ENCODE assay signal across 8 cellular contexts in the genomic region with DNA sequence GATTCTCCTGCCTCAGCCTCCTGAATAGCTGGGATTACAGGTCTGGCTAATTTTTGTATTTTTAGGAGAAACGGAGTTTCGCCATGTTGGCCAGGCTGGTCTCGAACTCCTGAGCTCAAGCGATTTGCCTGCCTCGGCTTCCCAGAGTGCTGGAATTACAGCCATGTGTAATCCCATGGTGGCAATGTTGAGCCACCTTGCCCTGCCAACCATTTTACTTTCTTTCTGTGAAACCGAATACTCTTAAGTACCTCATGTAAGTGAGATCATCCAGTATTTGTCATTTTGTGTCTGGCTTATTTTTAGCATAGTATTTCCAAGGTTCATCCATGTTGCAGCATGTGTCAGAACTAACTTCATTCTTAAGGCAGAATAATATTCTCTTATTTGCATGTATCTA. TPM values are rescaled to one million over a fixed set of nuclear protein-coding genes. Genes with fewer than 3 reads are reported as not detected.
DNase-seq lines count a peak whose midpoint lies in the region; ATAC-seq, FAIRE-seq and TF ChIP-seq lines count a peak whose summit lies in the region.

No MANE protein-coding gene starts in this region.

- POLR2A ChIA-PET in activated CD4-positive, alpha-beta T cell treated with anti-CD3 and anti-CD28 coated beads, Interleukin-2, amount 10 ng/mL, durations not matched to agents 7 days and 5 days (lab: Charles Lee) = no interaction called here
- POLR2A ChIA-PET in activated CD8-positive, alpha-beta T cell treated with anti-CD3 and anti-CD28 coated beads, Interleukin-2, amount 10 ng/mL, durations not matched to agents 7 days and 5 days (lab: Charles Lee) = no interaction called here

- H3K4me1 Mint-ChIP-seq in activated CD4-positive, alpha-beta T cell treated with anti-CD3 and anti-CD28 coated beads, Interleukin-2, amount 10 ng/mL, durations not matched to agents 7 days and 5 days = peaks cover 88% of the 10 kb centered on the region
- H3K4me1 Mint-ChIP-seq in activated CD8-positive, alpha-beta T cell treated with anti-CD3 and anti-CD28 coated beads, Interleukin-2, amount 10 ng/mL, durations not matched to agents 7 days and 5 days (ENCODE audit: low read depth) = peaks cover 91% of the 10 kb centered on the region

- no peak for FAIRE-seq in keratinocyte (lab: Jason Lieb, UNC)

- peak overlapping the region; percentile 53 for H3K9ac ChIP-seq in keratinocyte (ENCODE audit: control insufficient read depth, extremely low read depth, insufficient read depth, low read length)

- no peak overlapping the region for H2AFZ ChIP-seq in keratinocyte (ENCODE audit: control insufficient read depth, low read length)

- 86 to 88% methylated on average over 6 of the region's 6 CpGs for WGBS in thyroid gland, 2 donors

- peak overlapping the region; percentile 76 for H3K27ac Mint-ChIP-seq in activated CD4-positive, alpha-beta T cell treated with anti-CD3 and anti-CD28 coated beads, Interleukin-2, amount 10 ng/mL, durations not matched to agents 7 days and 5 days
- H3K27ac Mint-ChIP-seq in activated CD8-positive, alpha-beta T cell treated with anti-CD3 and anti-CD28 coated beads, Interleukin-2, amount 10 ng/mL, durations not matched to agents 7 days and 5 days = peak overlapping the region; percentile 44

- H3K9me1 ChIP-seq in keratinocyte (ENCODE audit: control insufficient read depth, extremely low read depth, insufficient read depth, low read length) = peaks cover 8% of the 10 kb centered on the region

- ATAC-seq in activated CD8-positive, alpha-beta T cell treated with anti-CD3 and anti-CD28 coated beads, Interleukin-2, amount 10 ng/mL, durations not matched to agents 7 days and 5 days = no peak

- CTCF ChIA-PET in activated CD4-positive, alpha-beta T cell treated with anti-CD3 and anti-CD28 coated beads, Interleukin-2, amount 10 ng/mL, durations not matched to agents 7 days and 5 days (lab: Charles Lee) = interaction anchor here (0.8 kb wide), 1 partner anchor 161 kb away, joined by 3 read pairs; no protein-coding TSS in a partner anchor
- CTCF ChIA-PET in activated CD8-positive, alpha-beta T cell treated with anti-CD3 and anti-CD28 coated beads, Interleukin-2, amount 10 ng/mL, durations not matched to agents 7 days and 5 days (lab: Charles Lee) = interaction anchor here (1.2 kb wide), 1 partner anchor 52 kb away, joined by 5 read pairs; no protein-coding TSS in a partner anchor

- H3K4me3 ChIP-seq in keratinocyte (ENCODE audit: control insufficient read depth in 2 of 3, extremely low read depth in 1 of 3, insufficient read depth in 2 of 3, low read depth in 1 of 3, low read length in 3 of 3) (peak overlapping the region in 1 of 3 experiments; percentile 29), thyroid gland (replicated peaks in 1 of 3) (no peak overlapping the region)
- no peak overlapping the region for H3K4me3 ChIP-seq in effector memory CD4-positive, alpha-beta T cell (ENCODE audit: insufficient read depth, low read depth, low read length, poor library complexity, severe bottlenecking)

- H3K79me2 ChIP-seq in keratinocyte (ENCODE audit: control insufficient read depth, insufficient read depth, low read length) = peaks cover 98% of the 10 kb centered on the region

- TF ChIP-seq CTCF in keratinocyte (optimal IDR thresholded peaks at IDR 0.05 in 1 of 3, IDR thresholded peaks at IDR 0.05 in 1 of 3, conservative IDR thresholded peaks at IDR 0.05 in 1 of 3; ENCODE audit: extremely low read depth in 1 of 3, insufficient read depth in 2 of 3, low read length in 3 of 3) (no peak), thyroid gland (IDR thresholded peaks at IDR 0.05) (no peak)

- H3K27ac ChIP-seq in keratinocyte (ENCODE audit: control insufficient read depth, insufficient read depth, low read length) = peak overlapping the region; percentile 70
- H3K27ac ChIP-seq in thyroid gland = peak overlapping the region in 2 of 3 donors; percentile 13 to 66
- no peak overlapping the region for H3K27ac ChIP-seq in effector memory CD4-positive, alpha-beta T cell (ENCODE audit: insufficient read depth, low read length, poor library complexity, severe bottlenecking)

- H3K27me3 ChIP-seq in keratinocyte (ENCODE audit: control insufficient read depth, extremely low read depth, insufficient read depth, low read length) (no peaks in the 10 kb centered on the region), thyroid gland (no peaks in the 10 kb centered on the region)
- no peaks in the 10 kb centered on the region for H3K27me3 ChIP-seq in effector memory CD4-positive, alpha-beta T cell (replicated peaks; ENCODE audit: control insufficient read depth, insufficient read depth, low read length, poor library complexity, severe bottlenecking)

- H3K27me3 Mint-ChIP-seq in activated CD4-positive, alpha-beta T cell treated with anti-CD3 and anti-CD28 coated beads, Interleukin-2, amount 10 ng/mL, durations not matched to agents 7 days and 5 days = no peaks in the 10 kb centered on the region
- H3K27me3 Mint-ChIP-seq in activated CD8-positive, alpha-beta T cell treated with anti-CD3 and anti-CD28 coated beads, Interleukin-2, amount 10 ng/mL, durations not matched to agents 7 days and 5 days (ENCODE audit: low read depth) = no peaks in the 10 kb centered on the region

- H3K9me3 Mint-ChIP-seq in activated CD4-positive, alpha-beta T cell treated with anti-CD3 and anti-CD28 coated beads, Interleukin-2, amount 10 ng/mL, durations not matched to agents 7 days and 5 days = no peaks in the 10 kb centered on the region
- H3K9me3 Mint-ChIP-seq in activated CD8-positive, alpha-beta T cell treated with anti-CD3 and anti-CD28 coated beads, Interleukin-2, amount 10 ng/mL, durations not matched to agents 7 days and 5 days (ENCODE audit: insufficient read depth) = no peaks in the 10 kb centered on the region

- H3K36me3 Mint-ChIP-seq in activated CD4-positive, alpha-beta T cell treated with anti-CD3 and anti-CD28 coated beads, Interleukin-2, amount 10 ng/mL, durations not matched to agents 7 days and 5 days (ENCODE audit: low read depth) = peaks cover 54% of the 10 kb centered on the region
- H3K36me3 Mint-ChIP-seq in activated CD8-positive, alpha-beta T cell treated with anti-CD3 and anti-CD28 coated beads, Interleukin-2, amount 10 ng/mL, durations not matched to agents 7 days and 5 days (ENCODE audit: low read depth) = peaks cover 44% of the 10 kb centered on the region

- intact Hi-C loops in thyroid gland (cut with DNase I) = no loop called here

- no peak for DNase-seq in activated CD4-positive, alpha-beta T cell treated with anti-CD3 and anti-CD28 coated beads, Interleukin-2, amount 10 ng/mL, durations not matched to agents 7 days and 5 days
- DNase-seq in activated CD4-positive, alpha-beta T cell treated with anti-CD3 and anti-CD28 coated beads for 4 hours = no peak
- no peak for DNase-seq in activated CD8-positive, alpha-beta T cell treated with anti-CD3 and anti-CD28 coated beads, Interleukin-2, amount 10 ng/mL, durations not matched to agents 7 days and 5 days
- DNase-seq in keratinocyte (ENCODE audit: low read depth, low spot score) = no peak
- no peak for DNase-seq in thyroid gland
- DNase-seq in T1000 (lab: John Stamatoyannopoulos, UW) = no peak
- DNase-seq in HUDEP-2 (lab: John Stamatoyannopoulos, UW; ENCODE audit: unreplicated experiment in 76 of 76) = no peak
- DNase-seq in effector memory CD4-positive, alpha-beta T cell = no peak

- H3K9me3 ChIP-seq in keratinocyte (ENCODE audit: control insufficient read depth, low read depth, low read length) (no peaks in the 10 kb centered on the region), thyroid gland (no peaks in the 10 kb centered on the region)
- H3K9me3 ChIP-seq in effector memory CD4-positive, alpha-beta T cell (ENCODE audit: control insufficient read depth, low read length) = no peaks in the 10 kb centered on the region

- peaks cover 0 to 10% of the 10 kb centered on the region in 2 experiments for H3K36me3 ChIP-seq in keratinocyte (ENCODE audit: control insufficient read depth in 2 of 2, extremely low read depth in 1 of 2, insufficient read depth in 2 of 2, low read length in 2 of 2)
- no peaks in the 10 kb centered on the region for H3K36me3 ChIP-seq in thyroid gland
- no peaks in the 10 kb centered on the region for H3K36me3 ChIP-seq in effector memory CD4-positive, alpha-beta T cell (ENCODE audit: control insufficient read depth, insufficient read depth, low read length)

- peak overlapping the region; percentile 77 for H3K4me2 ChIP-seq in keratinocyte (ENCODE audit: control insufficient read depth, extremely low read depth, insufficient read depth, low read depth, low read length)

- dilution Hi-C loops in keratinocyte (cut with MboI; ENCODE audit: extremely low pct_ligation_motif_present, low sequenced_read_pairs) = no loop called here

- peak overlapping the region; percentile 48 for H3K4me3 Mint-ChIP-seq in activated CD4-positive, alpha-beta T cell treated with anti-CD3 and anti-CD28 coated beads, Interleukin-2, amount 10 ng/mL, durations not matched to agents 7 days and 5 days
- peak overlapping the region; percentile 6 for H3K4me3 Mint-ChIP-seq in activated CD8-positive, alpha-beta T cell treated with anti-CD3 and anti-CD28 coated beads, Interleukin-2, amount 10 ng/mL, durations not matched to agents 7 days and 5 days

- H3K4me1 ChIP-seq in keratinocyte (ENCODE audit: control insufficient read depth, extremely low read depth, insufficient read depth, low read length) (peaks cover 68% of the 10 kb centered on the region), thyroid gland (peaks cover 69 to 93% of the 10 kb centered on the region in 2 donors)
- H3K4me1 ChIP-seq in effector memory CD4-positive, alpha-beta T cell (ENCODE audit: control insufficient read depth, insufficient read depth, low read length, poor library complexity, severe bottlenecking) = peaks cover 73% of the 10 kb centered on the region

- peaks cover 64% of the 10 kb centered on the region for H4K20me1 ChIP-seq in keratinocyte (ENCODE audit: control insufficient read depth, extremely low read depth, insufficient read depth, low read length)

- no peak for TF ChIP-seq POLR2A in thyroid gland (IDR thresholded peaks at IDR 0.05)

RNA-seq across cellular contexts. Expression of a gene that starts 8.2 kb away (rescaled TPM):
- 100 to 1,000 TPM; 281 to 303 TPM for total RNA-seq in activated CD4-positive, alpha-beta T cell treated with anti-CD3 and anti-CD28 coated beads, Interleukin-2, amount 10 ng/mL, durations not matched to agents 7 days and 5 days
- 100 to 1,000 TPM; 215 to 216 TPM for total RNA-seq in activated CD8-positive, alpha-beta T cell treated with anti-CD3 and anti-CD28 coated beads, Interleukin-2, amount 10 ng/mL, durations not matched to agents 7 days and 5 days
- polyA plus RNA-seq in keratinocyte = 15.2 to 38.8 TPM (median 20.8 TPM) in 3 replicates
- 36.7 TPM for polyA plus RNA-seq in keratinocyte (2011; ENCODE audit: low read depth)
- 26.1 and 27.0 TPM in 2 replicates for polyA plus RNA-seq in keratinocyte (2011; cell fraction: cytosol; rRNA removed)
- polyA plus RNA-seq in keratinocyte (2011; cell fraction: nucleus; rRNA removed) = 170 and 203 TPM in 2 replicates
- polyA plus RNA-seq in keratinocyte (2012; ENCODE audit: low replicate concordance) = 32.6 and 73.5 TPM in 2 replicates
- 69.3 to 140 TPM (median 93.9 TPM) in 3 replicates for polyA minus RNA-seq in keratinocyte
- 29.4 TPM for polyA minus RNA-seq in keratinocyte (2011; cell fraction: cytosol; rRNA and poly(A)+ RNA removed)
- polyA minus RNA-seq in keratinocyte (2011; cell fraction: nucleus; rRNA and poly(A)+ RNA removed) = 91.0 and 150 TPM in 2 replicates
- 100 to 1,000 TPM in 3 of 4 donors, 10 to 100 TPM in 1; 81.7 to 159 (median 117) TPM for total RNA-seq in thyroid gland
